In genomic region chr1:234710936-234711335, GRCh38 we compare ENCODE assay signal across 19 cellular contexts.
DNase-seq lines count a peak whose midpoint lies in the region; ATAC-seq, FAIRE-seq and TF ChIP-seq lines count a peak whose summit lies in the region.
"Had no signal": no experiment of that assay in that cellular context is flagged by ENCODE, and none has a peak within 500 bp of the region (broad histone marks: within the 10 kb centered on the region; RNA-seq: fewer than 3 reads in every experiment).

No MANE protein-coding gene starts in this region.

- H3K4me1 Mint-ChIP-seq in astrocyte (ENCODE audit: low read depth, unreplicated experiment), result peaks cover 13% of the 10 kb centered on the region
- H3K4me1 Mint-ChIP-seq in neural progenitor cell, result peaks cover 10% of the 10 kb centered on the region
- H3K4me1 Mint-ChIP-seq in activated T-cell treated with anti-CD3 and anti-CD28 coated beads, Interleukin-2, amount 50 U/mL, for 4 hours (ENCODE audit: low read depth), result peaks cover 3% of the 10 kb centered on the region

- TF ChIP-seq CTCF in astrocyte (IDR thresholded peaks at IDR 0.05; ENCODE audit: insufficient read depth, low read depth, low read length) (no peak), foreskin keratinocyte (conservative IDR thresholded peaks at IDR 0.05) (no peak), smooth muscle cell (IDR thresholded peaks at IDR 0.05; ENCODE audit: borderline replicate concordance, insufficient read depth, poor library complexity, severe bottlenecking) (no peak), neural progenitor cell (IDR thresholded peaks at IDR 0.05) (no peak)

- H3K79me2 ChIP-seq in astrocyte (ENCODE audit: insufficient read depth, low read length) (no peaks in the 10 kb centered on the region), smooth muscle cell (ENCODE audit: low read depth) (no peaks in the 10 kb centered on the region), neural progenitor cell (ENCODE audit: low read depth) (no peaks in the 10 kb centered on the region)

- H3F3A ChIP-seq in smooth muscle cell (ENCODE audit: low read depth), result peaks cover 13% of the 10 kb centered on the region
- no peaks in the 10 kb centered on the region for H3F3A ChIP-seq in neural progenitor cell (ENCODE audit: low read depth)

- H3K4me2 ChIP-seq in astrocyte (ENCODE audit: low read length) (peak overlapping the region; percentile 26), smooth muscle cell (no peak overlapping the region), neural progenitor cell (no peak overlapping the region)

- no peak overlapping the region for H3K27ac Mint-ChIP-seq in astrocyte (ENCODE audit: unreplicated experiment)
- H3K27ac Mint-ChIP-seq in neural progenitor cell, result no peak overlapping the region

- H3K9ac ChIP-seq in astrocyte (ENCODE audit: low read length) (no peak overlapping the region), mucosa of rectum (ENCODE audit: low read depth in 1 of 2, low read length in 2 of 2) (no peak overlapping the region), smooth muscle cell (ENCODE audit: low read depth) (no peak overlapping the region), neural progenitor cell (no peak overlapping the region)

- peaks cover 17% of the 10 kb centered on the region for H3K4me1 ChIP-seq in astrocyte (ENCODE audit: insufficient read depth, low read length)
- H3K4me1 ChIP-seq in foreskin keratinocyte, result no peaks in the 10 kb centered on the region
- H3K4me1 ChIP-seq in mucosa of rectum (ENCODE audit: control insufficient read depth in 2 of 2, insufficient read depth in 2 of 2, low read length in 2 of 2), result peaks cover 34 to 42% of the 10 kb centered on the region in 2 donors
- no peaks in the 10 kb centered on the region for H3K4me1 ChIP-seq in smooth muscle cell (ENCODE audit: low read depth)
- H3K4me1 ChIP-seq in neural progenitor cell, result no peaks in the 10 kb centered on the region

- DNase-seq in astrocyte (ENCODE audit: low read depth), result no peak
- no peak for DNase-seq in foreskin keratinocyte
- DNase-seq in smooth muscle cell (lab: John Stamatoyannopoulos, UW; ENCODE audit: unreplicated experiment), result no peak
- DNase-seq in neural progenitor cell (ENCODE audit: low spot score), result no peak
- no peak for DNase-seq in activated T-cell treated with anti-CD3 and anti-CD28 coated beads, Interleukin-2, amount 50 U/mL, for 4 hours
- no peak for DNase-seq in NCI-H1105 treated with DMSO at 0.1 percent for 48 hours (lab: John Stamatoyannopoulos, UW)
- DNase-seq: ACHN, C1 segment of cervical spinal cord, DMS79 treated with DMSO at 0.1 percent for 48 hours, KBM-7, NCI-H1417, NCI-H187, NCI-H2107, NCI-H510A, NCI-H774, OCI-M1, RPMI8226 had no signal

- no peaks in the 10 kb centered on the region for H3K9me3 Mint-ChIP-seq in astrocyte (ENCODE audit: unreplicated experiment)
- H3K9me3 Mint-ChIP-seq in neural progenitor cell, result peaks cover 2% of the 10 kb centered on the region
- H3K9me3 Mint-ChIP-seq in activated T-cell treated with anti-CD3 and anti-CD28 coated beads, Interleukin-2, amount 50 U/mL, for 4 hours, result no peaks in the 10 kb centered on the region

- H3K27me3 Mint-ChIP-seq in astrocyte (ENCODE audit: low read depth, unreplicated experiment) (no peaks in the 10 kb centered on the region), neural progenitor cell (ENCODE audit: insufficient read depth, low read depth) (peaks cover 6% of the 10 kb centered on the region)
- no peaks in the 10 kb centered on the region for H3K27me3 Mint-ChIP-seq in activated T-cell treated with anti-CD3 and anti-CD28 coated beads, Interleukin-2, amount 50 U/mL, for 4 hours (ENCODE audit: low read depth)

- H4K20me1 ChIP-seq in astrocyte (ENCODE audit: insufficient read depth, low read length) (no peaks in the 10 kb centered on the region), smooth muscle cell (ENCODE audit: low read depth) (no peaks in the 10 kb centered on the region), neural progenitor cell (ENCODE audit: low read depth) (no peaks in the 10 kb centered on the region)

- H3K36me3 Mint-ChIP-seq in astrocyte (ENCODE audit: low read depth, unreplicated experiment) (peaks cover 3% of the 10 kb centered on the region), neural progenitor cell (no peaks in the 10 kb centered on the region)
- no peaks in the 10 kb centered on the region for H3K36me3 Mint-ChIP-seq in activated T-cell treated with anti-CD3 and anti-CD28 coated beads, Interleukin-2, amount 50 U/mL, for 4 hours (ENCODE audit: insufficient read depth)

- H2AFZ ChIP-seq in astrocyte (ENCODE audit: low read depth, low read length), result no peak overlapping the region
- H2AFZ ChIP-seq in smooth muscle cell (ENCODE audit: low read depth), result peak overlapping the region; percentile 47
- no peak overlapping the region for H2AFZ ChIP-seq in neural progenitor cell (replicated peaks)

- ATAC-seq in foreskin keratinocyte (no peak), GM18870 (IDR thresholded peaks at IDR 0.05; ENCODE audit: unreplicated experiment) (no peak)
- no peak for ATAC-seq in activated T-cell treated with anti-CD3 and anti-CD28 coated beads, Interleukin-2, amount 50 U/mL, for 4 hours

- 89% methylated on average over 5 of the region's 5 CpGs for WGBS in smooth muscle cell (ENCODE audit: low lambda C conversion rate)

- H3K27me3 ChIP-seq in astrocyte (ENCODE audit: insufficient read depth, low read length), result no peaks in the 10 kb centered on the region
- H3K27me3 ChIP-seq in foreskin keratinocyte, result no peaks in the 10 kb centered on the region
- no peaks in the 10 kb centered on the region for H3K27me3 ChIP-seq in mucosa of rectum (ENCODE audit: control insufficient read depth in 2 of 2, insufficient read depth in 2 of 2, low read length in 2 of 2)
- H3K27me3 ChIP-seq in smooth muscle cell (ENCODE audit: low read depth), result no peaks in the 10 kb centered on the region
- H3K27me3 ChIP-seq in neural progenitor cell, result no peaks in the 10 kb centered on the region

- H3K9me3 ChIP-seq in astrocyte (ENCODE audit: insufficient read depth, low read depth, low read length), result no peaks in the 10 kb centered on the region
- no peaks in the 10 kb centered on the region for H3K9me3 ChIP-seq in mucosa of rectum (ENCODE audit: control insufficient read depth in 2 of 2, low read length in 2 of 2)
- no peaks in the 10 kb centered on the region for H3K9me3 ChIP-seq in smooth muscle cell (replicated peaks; ENCODE audit: low read depth)
- no peaks in the 10 kb centered on the region for H3K9me3 ChIP-seq in neural progenitor cell (ENCODE audit: low read depth)

- H3K36me3 ChIP-seq in astrocyte (ENCODE audit: insufficient read depth, low read length), result no peaks in the 10 kb centered on the region
- no peaks in the 10 kb centered on the region for H3K36me3 ChIP-seq in mucosa of rectum (ENCODE audit: control insufficient read depth in 2 of 2, insufficient read depth in 2 of 2, low read length in 2 of 2)
- H3K36me3 ChIP-seq in smooth muscle cell (ENCODE audit: low read depth), result no peaks in the 10 kb centered on the region
- no peaks in the 10 kb centered on the region for H3K36me3 ChIP-seq in neural progenitor cell

- H3K4me3 ChIP-seq in astrocyte (ENCODE audit: insufficient read depth, low read depth, low read length) (no peak overlapping the region), mucosa of rectum (ENCODE audit: low read length in 2 of 2) (no peak overlapping the region), smooth muscle cell (no peak overlapping the region), neural progenitor cell (no peak overlapping the region)

- H3K4me3 Mint-ChIP-seq in astrocyte (ENCODE audit: unreplicated experiment) (no peak overlapping the region), neural progenitor cell (no peak overlapping the region)
- no peak overlapping the region for H3K4me3 Mint-ChIP-seq in activated T-cell treated with anti-CD3 and anti-CD28 coated beads, Interleukin-2, amount 50 U/mL, for 4 hours

- no peak for FAIRE-seq in astrocyte (lab: Jason Lieb, UNC)

- peak overlapping the region; percentile 53 for H3K27ac ChIP-seq in astrocyte (ENCODE audit: low read depth, low read length)
- H3K27ac ChIP-seq in foreskin keratinocyte, result peak overlapping the region; percentile 30
- H3K27ac ChIP-seq in mucosa of rectum (ENCODE audit: low read depth in 2 of 2, low read length in 2 of 2), result peak overlapping the region; percentile 63 to 68
- peak overlapping the region; percentile 41 for H3K27ac ChIP-seq in smooth muscle cell (ENCODE audit: low read depth)
- H3K27ac ChIP-seq in neural progenitor cell, result no peak overlapping the region
